ENCODE assay signal across 1 cellular context in the genomic region with DNA sequence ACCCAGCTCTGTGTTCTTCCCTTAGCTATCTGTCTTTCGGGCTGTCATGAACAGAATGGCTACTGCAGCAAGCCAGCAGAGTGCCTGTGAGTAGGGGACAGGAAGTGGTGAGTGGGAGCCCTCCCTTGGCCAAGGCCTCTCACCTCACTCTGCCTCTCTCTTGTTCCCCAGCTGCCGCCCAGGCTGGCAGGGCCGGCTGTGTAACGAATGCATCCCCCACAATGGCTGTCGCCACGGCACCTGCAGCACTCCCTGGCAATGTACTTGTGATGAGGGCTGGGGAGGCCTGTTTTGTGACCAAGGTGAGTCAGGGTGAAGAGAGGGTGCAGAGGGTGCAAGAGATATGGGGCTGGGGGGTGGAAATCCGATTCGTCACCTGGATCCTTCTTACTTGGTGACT.
TF ChIP-seq lines count a peak whose summit lies in the region.

No MANE protein-coding gene starts in this region.

TF ChIP-seq in HepG2, 621 proteins besides CTCF, POLR2A, EP300 and RAD21 (continues in another document):
- peak; percentile 27; the same call in 1 of the 2 replicates for TF ChIP-seq ZFY (CRISPR knock-in tag; IDR thresholded peaks at IDR 0.05)
- TF ChIP-seq, protein P1, sequence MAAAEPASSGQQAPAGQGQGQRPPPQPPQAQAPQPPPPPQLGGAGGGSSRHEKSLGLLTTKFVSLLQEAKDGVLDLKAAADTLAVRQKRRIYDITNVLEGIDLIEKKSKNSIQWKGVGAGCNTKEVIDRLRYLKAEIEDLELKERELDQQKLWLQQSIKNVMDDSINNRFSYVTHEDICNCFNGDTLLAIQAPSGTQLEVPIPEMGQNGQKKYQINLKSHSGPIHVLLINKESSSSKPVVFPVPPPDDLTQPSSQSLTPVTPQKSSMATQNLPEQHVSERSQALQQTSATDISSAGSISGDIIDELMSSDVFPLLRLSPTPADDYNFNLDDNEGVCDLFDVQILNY (CRISPR knock-in tag; conservative IDR thresholded peaks at IDR 0.05): no peak
- no peak for TF ChIP-seq YEATS4 (CRISPR knock-in tag; IDR thresholded peaks at IDR 0.05; ENCODE audit: borderline replicate concordance)
- TF ChIP-seq PTBP1 (IDR thresholded peaks at IDR 0.05; ENCODE audit: low read depth, low read length, poor library complexity, severe bottlenecking): no peak
- no peak for TF ChIP-seq NFKB2 (CRISPR knock-in tag; IDR thresholded peaks at IDR 0.05; ENCODE audit: borderline replicate concordance)
- no peak for TF ChIP-seq ZNF589 (CRISPR knock-in tag; conservative IDR thresholded peaks at IDR 0.05)
- TF ChIP-seq ZNF776 (CRISPR knock-in tag; IDR thresholded peaks at IDR 0.05): no peak
- TF ChIP-seq, protein P2, sequence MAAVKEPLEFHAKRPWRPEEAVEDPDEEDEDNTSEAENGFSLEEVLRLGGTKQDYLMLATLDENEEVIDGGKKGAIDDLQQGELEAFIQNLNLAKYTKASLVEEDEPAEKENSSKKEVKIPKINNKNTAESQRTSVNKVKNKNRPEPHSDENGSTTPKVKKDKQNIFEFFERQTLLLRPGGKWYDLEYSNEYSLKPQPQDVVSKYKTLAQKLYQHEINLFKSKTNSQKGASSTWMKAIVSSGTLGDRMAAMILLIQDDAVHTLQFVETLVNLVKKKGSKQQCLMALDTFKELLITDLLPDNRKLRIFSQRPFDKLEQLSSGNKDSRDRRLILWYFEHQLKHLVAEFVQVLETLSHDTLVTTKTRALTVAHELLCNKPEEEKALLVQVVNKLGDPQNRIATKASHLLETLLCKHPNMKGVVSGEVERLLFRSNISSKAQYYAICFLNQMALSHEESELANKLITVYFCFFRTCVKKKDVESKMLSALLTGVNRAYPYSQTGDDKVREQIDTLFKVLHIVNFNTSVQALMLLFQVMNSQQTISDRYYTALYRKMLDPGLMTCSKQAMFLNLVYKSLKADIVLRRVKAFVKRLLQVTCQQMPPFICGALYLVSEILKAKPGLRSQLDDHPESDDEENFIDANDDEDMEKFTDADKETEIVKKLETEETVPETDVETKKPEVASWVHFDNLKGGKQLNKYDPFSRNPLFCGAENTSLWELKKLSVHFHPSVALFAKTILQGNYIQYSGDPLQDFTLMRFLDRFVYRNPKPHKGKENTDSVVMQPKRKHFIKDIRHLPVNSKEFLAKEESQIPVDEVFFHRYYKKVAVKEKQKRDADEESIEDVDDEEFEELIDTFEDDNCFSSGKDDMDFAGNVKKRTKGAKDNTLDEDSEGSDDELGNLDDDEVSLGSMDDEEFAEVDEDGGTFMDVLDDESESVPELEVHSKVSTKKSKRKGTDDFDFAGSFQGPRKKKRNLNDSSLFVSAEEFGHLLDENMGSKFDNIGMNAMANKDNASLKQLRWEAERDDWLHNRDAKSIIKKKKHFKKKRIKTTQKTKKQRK (IDR thresholded peaks at IDR 0.05; ENCODE audit: low read length): no peak
- TF ChIP-seq, protein P3, sequence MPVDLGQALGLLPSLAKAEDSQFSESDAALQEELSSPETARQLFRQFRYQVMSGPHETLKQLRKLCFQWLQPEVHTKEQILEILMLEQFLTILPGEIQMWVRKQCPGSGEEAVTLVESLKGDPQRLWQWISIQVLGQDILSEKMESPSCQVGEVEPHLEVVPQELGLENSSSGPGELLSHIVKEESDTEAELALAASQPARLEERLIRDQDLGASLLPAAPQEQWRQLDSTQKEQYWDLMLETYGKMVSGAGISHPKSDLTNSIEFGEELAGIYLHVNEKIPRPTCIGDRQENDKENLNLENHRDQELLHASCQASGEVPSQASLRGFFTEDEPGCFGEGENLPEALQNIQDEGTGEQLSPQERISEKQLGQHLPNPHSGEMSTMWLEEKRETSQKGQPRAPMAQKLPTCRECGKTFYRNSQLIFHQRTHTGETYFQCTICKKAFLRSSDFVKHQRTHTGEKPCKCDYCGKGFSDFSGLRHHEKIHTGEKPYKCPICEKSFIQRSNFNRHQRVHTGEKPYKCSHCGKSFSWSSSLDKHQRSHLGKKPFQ (CRISPR knock-in tag; IDR thresholded peaks at IDR 0.05; ENCODE audit: insufficient replicate concordance): no peak
- TF ChIP-seq GATAD1 (CRISPR knock-in tag; IDR thresholded peaks at IDR 0.05): peak; percentile 8; the same call in 1 of the 2 replicates
- TF ChIP-seq ZNF556 (CRISPR knock-in tag; IDR thresholded peaks at IDR 0.05; ENCODE audit: borderline replicate concordance): no peak
- TF ChIP-seq, protein P4, sequence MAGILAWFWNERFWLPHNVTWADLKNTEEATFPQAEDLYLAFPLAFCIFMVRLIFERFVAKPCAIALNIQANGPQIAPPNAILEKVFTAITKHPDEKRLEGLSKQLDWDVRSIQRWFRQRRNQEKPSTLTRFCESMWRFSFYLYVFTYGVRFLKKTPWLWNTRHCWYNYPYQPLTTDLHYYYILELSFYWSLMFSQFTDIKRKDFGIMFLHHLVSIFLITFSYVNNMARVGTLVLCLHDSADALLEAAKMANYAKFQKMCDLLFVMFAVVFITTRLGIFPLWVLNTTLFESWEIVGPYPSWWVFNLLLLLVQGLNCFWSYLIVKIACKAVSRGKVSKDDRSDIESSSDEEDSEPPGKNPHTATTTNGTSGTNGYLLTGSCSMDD (CRISPR knock-in tag; IDR thresholded peaks at IDR 0.05): no peak
- TF ChIP-seq, protein P5, sequence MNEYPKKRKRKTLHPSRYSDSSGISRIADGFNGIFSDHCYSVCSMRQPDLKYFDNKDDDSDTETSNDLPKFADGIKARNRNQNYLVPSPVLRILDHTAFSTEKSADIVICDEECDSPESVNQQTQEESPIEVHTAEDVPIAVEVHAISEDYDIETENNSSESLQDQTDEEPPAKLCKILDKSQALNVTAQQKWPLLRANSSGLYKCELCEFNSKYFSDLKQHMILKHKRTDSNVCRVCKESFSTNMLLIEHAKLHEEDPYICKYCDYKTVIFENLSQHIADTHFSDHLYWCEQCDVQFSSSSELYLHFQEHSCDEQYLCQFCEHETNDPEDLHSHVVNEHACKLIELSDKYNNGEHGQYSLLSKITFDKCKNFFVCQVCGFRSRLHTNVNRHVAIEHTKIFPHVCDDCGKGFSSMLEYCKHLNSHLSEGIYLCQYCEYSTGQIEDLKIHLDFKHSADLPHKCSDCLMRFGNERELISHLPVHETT (CRISPR knock-in tag; conservative IDR thresholded peaks at IDR 0.05): no peak
- TF ChIP-seq IRX3 (CRISPR knock-in tag; IDR thresholded peaks at IDR 0.05; ENCODE audit: borderline replicate concordance, low read depth): no peak
- TF ChIP-seq ZNF619 (CRISPR knock-in tag; IDR thresholded peaks at IDR 0.05): no peak
- TF ChIP-seq NFKBIZ (CRISPR knock-in tag; IDR thresholded peaks at IDR 0.05): no peak
- no peak for TF ChIP-seq FOXM1 (CRISPR knock-in tag; IDR thresholded peaks at IDR 0.05)
- TF ChIP-seq ZFX (CRISPR knock-in tag; IDR thresholded peaks at IDR 0.05; ENCODE audit: low read depth): 0 out of 2 replicates have a peak, but pooled peaks have one; percentile 34
- 0 out of 2 replicates have a peak, but pooled peaks have one; percentile 10 for TF ChIP-seq ELF3 (CRISPR knock-in tag; IDR thresholded peaks at IDR 0.05)
- TF ChIP-seq SMYD3 (CRISPR knock-in tag; IDR thresholded peaks at IDR 0.05): no peak
- TF ChIP-seq MTF2 (CRISPR knock-in tag; IDR thresholded peaks at IDR 0.05; ENCODE audit: borderline replicate concordance): 0 out of 2 replicates have a peak, but pooled peaks have one; percentile 9
- TF ChIP-seq ZNF839 (CRISPR knock-in tag; IDR thresholded peaks at IDR 0.05; ENCODE audit: borderline replicate concordance): peak; percentile 62; the same call in 1 of the 2 replicates
- no peak for TF ChIP-seq KLF15 (CRISPR knock-in tag; IDR thresholded peaks at IDR 0.05; ENCODE audit: borderline replicate concordance)
- TF ChIP-seq, protein P6, sequence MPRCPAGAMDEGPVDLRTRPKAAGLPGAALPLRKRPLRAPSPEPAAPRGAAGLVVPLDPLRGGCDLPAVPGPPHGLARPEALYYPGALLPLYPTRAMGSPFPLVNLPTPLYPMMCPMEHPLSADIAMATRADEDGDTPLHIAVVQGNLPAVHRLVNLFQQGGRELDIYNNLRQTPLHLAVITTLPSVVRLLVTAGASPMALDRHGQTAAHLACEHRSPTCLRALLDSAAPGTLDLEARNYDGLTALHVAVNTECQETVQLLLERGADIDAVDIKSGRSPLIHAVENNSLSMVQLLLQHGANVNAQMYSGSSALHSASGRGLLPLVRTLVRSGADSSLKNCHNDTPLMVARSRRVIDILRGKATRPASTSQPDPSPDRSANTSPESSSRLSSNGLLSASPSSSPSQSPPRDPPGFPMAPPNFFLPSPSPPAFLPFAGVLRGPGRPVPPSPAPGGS (CRISPR knock-in tag; IDR thresholded peaks at IDR 0.05): 0 out of 2 replicates have a peak, but pooled peaks have one; percentile 27
- peak; percentile 15; the same call in 1 of the 2 replicates for TF ChIP-seq RBAK (CRISPR knock-in tag; IDR thresholded peaks at IDR 0.05)
- TF ChIP-seq, protein P7, sequence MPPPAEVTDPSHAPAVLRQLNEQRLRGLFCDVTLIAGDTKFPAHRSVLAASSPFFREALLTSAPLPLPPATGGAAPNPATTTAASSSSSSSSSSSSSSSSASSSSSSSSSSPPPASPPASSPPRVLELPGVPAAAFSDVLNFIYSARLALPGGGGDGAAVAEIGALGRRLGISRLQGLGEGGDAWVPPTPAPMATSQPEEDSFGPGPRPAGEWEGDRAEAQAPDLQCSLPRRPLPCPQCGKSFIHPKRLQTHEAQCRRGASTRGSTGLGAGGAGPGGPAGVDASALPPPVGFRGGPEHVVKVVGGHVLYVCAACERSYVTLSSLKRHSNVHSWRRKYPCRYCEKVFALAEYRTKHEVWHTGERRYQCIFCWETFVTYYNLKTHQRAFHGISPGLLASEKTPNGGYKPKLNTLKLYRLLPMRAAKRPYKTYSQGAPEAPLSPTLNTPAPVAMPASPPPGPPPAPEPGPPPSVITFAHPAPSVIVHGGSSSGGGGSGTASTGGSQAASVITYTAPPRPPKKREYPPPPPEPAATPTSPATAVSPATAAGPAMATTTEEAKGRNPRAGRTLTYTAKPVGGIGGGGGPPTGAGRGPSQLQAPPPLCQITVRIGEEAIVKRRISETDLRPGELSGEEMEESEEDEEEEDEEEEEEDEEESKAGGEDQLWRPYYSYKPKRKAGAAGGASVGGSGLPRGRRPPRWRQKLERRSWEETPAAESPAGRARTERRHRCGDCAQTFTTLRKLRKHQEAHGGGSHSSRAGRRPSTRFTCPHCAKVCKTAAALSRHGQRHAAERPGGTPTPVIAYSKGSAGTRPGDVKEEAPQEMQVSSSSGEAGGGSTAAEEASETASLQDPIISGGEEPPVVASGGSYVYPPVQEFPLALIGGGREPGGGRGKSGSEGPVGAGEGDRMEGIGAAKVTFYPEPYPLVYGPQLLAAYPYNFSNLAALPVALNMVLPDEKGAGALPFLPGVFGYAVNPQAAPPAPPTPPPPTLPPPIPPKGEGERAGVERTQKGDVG (CRISPR knock-in tag; IDR thresholded peaks at IDR 0.05; ENCODE audit: borderline replicate concordance): no peak
- no peak for TF ChIP-seq MTF1 (CRISPR knock-in tag; IDR thresholded peaks at IDR 0.05)
- TF ChIP-seq, protein P8, sequence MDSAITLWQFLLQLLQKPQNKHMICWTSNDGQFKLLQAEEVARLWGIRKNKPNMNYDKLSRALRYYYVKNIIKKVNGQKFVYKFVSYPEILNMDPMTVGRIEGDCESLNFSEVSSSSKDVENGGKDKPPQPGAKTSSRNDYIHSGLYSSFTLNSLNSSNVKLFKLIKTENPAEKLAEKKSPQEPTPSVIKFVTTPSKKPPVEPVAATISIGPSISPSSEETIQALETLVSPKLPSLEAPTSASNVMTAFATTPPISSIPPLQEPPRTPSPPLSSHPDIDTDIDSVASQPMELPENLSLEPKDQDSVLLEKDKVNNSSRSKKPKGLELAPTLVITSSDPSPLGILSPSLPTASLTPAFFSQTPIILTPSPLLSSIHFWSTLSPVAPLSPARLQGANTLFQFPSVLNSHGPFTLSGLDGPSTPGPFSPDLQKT (CRISPR knock-in tag; IDR thresholded peaks at IDR 0.05; ENCODE audit: borderline replicate concordance): no peak
- TF ChIP-seq, protein P9, sequence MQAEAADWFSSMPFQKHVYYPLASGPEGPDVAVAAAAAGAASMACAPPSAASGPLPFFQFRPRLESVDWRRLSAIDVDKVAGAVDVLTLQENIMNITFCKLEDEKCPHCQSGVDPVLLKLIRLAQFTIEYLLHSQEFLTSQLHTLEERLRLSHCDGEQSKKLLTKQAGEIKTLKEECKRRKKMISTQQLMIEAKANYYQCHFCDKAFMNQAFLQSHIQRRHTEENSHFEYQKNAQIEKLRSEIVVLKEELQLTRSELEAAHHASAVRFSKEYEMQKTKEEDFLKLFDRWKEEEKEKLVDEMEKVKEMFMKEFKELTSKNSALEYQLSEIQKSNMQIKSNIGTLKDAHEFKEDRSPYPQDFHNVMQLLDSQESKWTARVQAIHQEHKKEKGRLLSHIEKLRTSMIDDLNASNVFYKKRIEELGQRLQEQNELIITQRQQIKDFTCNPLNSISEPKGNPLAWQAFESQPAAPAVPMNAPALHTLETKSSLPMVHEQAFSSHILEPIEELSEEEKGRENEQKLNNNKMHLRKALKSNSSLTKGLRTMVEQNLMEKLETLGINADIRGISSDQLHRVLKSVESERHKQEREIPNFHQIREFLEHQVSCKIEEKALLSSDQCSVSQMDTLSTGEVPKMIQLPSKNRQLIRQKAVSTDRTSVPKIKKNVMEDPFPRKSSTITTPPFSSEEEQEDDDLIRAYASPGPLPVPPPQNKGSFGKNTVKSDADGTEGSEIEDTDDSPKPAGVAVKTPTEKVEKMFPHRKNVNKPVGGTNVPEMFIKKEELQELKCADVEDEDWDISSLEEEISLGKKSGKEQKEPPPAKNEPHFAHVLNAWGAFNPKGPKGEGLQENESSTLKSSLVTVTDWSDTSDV (CRISPR knock-in tag; IDR thresholded peaks at IDR 0.05): no peak
- TF ChIP-seq, protein P10, sequence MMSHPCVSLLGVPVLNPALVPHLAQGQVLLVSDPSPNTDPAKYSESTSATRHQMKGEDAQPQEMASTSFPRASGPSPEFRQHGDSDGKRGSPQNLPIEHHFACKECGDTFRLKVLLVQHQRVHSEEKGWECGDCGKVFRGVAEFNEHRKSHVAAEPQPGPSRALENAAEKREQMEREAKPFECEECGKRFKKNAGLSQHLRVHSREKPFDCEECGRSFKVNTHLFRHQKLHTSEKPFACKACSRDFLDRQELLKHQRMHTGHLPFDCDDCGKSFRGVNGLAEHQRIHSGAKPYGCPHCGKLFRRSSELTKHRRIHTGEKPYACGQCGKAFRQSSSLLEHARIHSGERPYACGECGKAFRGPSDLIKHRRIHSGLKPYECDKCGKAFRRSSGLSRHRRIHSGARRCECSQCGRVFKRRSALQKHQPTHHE (CRISPR knock-in tag; IDR thresholded peaks at IDR 0.05; ENCODE audit: borderline replicate concordance): 0 out of 2 replicates have a peak, but pooled peaks have one; percentile 14
- TF ChIP-seq MTA3 (CRISPR knock-in tag; IDR thresholded peaks at IDR 0.05): no peak
- no peak for TF ChIP-seq KDM4B (CRISPR knock-in tag; IDR thresholded peaks at IDR 0.05)
- TF ChIP-seq RFX1 (IDR thresholded peaks at IDR 0.05): no peak
- TF ChIP-seq PAWR (CRISPR knock-in tag; IDR thresholded peaks at IDR 0.05; ENCODE audit: borderline replicate concordance): no peak
- TF ChIP-seq JUN (CRISPR knock-in tag; IDR thresholded peaks at IDR 0.05): no peak
- TF ChIP-seq MED1 (CRISPR knock-in tag; IDR thresholded peaks at IDR 0.05): no peak
- TF ChIP-seq, protein P11, sequence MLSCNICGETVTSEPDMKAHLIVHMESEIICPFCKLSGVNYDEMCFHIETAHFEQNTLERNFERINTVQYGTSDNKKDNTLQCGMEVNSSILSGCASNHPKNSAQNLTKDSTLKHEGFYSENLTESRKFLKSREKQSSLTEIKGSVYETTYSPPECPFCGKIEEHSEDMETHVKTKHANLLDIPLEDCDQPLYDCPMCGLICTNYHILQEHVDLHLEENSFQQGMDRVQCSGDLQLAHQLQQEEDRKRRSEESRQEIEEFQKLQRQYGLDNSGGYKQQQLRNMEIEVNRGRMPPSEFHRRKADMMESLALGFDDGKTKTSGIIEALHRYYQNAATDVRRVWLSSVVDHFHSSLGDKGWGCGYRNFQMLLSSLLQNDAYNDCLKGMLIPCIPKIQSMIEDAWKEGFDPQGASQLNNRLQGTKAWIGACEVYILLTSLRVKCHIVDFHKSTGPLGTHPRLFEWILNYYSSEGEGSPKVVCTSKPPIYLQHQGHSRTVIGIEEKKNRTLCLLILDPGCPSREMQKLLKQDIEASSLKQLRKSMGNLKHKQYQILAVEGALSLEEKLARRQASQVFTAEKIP (CRISPR knock-in tag; IDR thresholded peaks at IDR 0.05; ENCODE audit: borderline replicate concordance): no peak
- TF ChIP-seq ZNF605 (CRISPR knock-in tag; IDR thresholded peaks at IDR 0.05): no peak
